Comparison of ENCODE assay signal across 25 cellular contexts in genomic region chr1:10771789-10772188, GRCh38. TPM values are rescaled to one million over a fixed set of nuclear protein-coding genes. Genes with fewer than 3 reads are reported as not detected.
DNase-seq lines count a peak whose midpoint lies in the region; ATAC-seq, FAIRE-seq and TF ChIP-seq lines count a peak whose summit lies in the region.
"Had no signal": no experiment of that assay in that cellular context is flagged by ENCODE, and none has a peak within 500 bp of the region (broad histone marks: within the 10 kb centered on the region; RNA-seq: fewer than 3 reads in every experiment).

No MANE protein-coding gene starts in this region.

- H3K27me3 ChIP-seq in foreskin keratinocyte = peaks cover 18% of the 10 kb centered on the region
- H3K27me3 ChIP-seq: colonic mucosa, heart right ventricle had no signal

- H3K27ac ChIP-seq in foreskin keratinocyte = no peak overlapping the region
- H3K27ac ChIP-seq: A549, colonic mucosa, heart right ventricle, SK-N-MC had no signal

- TF ChIP-seq CTCF in foreskin keratinocyte (conservative IDR thresholded peaks at IDR 0.05) = no peak

- no peak for FAIRE-seq in GM12891 (lab: Jason Lieb, UNC)
- FAIRE-seq: A549 had no signal

- ATAC-seq in foreskin keratinocyte = peak; percentile 11
- ATAC-seq in GM19455 (IDR thresholded peaks at IDR 0.05; ENCODE audit: unreplicated experiment) = no peak
- ATAC-seq: A549; activated CD8-positive, alpha-beta T cell treated with anti-CD3 and anti-CD28 coated beads for 36 hours; heart right ventricle had no signal

- DNase-seq in NCI-H748 (lab: John Stamatoyannopoulos, UW; ENCODE audit: unreplicated experiment) (peak; percentile 7), NCI-H748 treated with DMSO at 0.1 percent for 48 hours (lab: John Stamatoyannopoulos, UW) (no peak), NCI-H2107 treated with DMSO at 0.1 percent for 48 hours (lab: John Stamatoyannopoulos, UW; ENCODE audit: unreplicated experiment) (peak; percentile 62), foreskin keratinocyte (no peak), putamen (ENCODE audit: low spot score) (peak; percentile 16), GM12891 (ENCODE audit: insufficient read length, low spot score) (no peak), NCI-H2227 (lab: John Stamatoyannopoulos, UW; ENCODE audit: unreplicated experiment) (no peak)
- DNase-seq: activated CD4-positive, alpha-beta T cell treated with anti-CD3 and anti-CD28 coated beads for 1 hour; activated CD8-positive, alpha-beta T cell treated with anti-CD3 and anti-CD28 coated beads for 36 hours; AML-193; amygdala; CD4-positive, alpha-beta T cell; colonic mucosa; effector CD8-positive, alpha-beta T cell; heart right ventricle; mesenchymal stem cell; naive B cell; NCI-H2081; NCI-H524 treated with DMSO at 0.1 percent for 48 hours; retina; RPMI8226; stimulated activated CD4-positive, alpha-beta T cell treated with anti-CD3 and anti-CD28 coated beads, Interleukin-2, amount 100 ng/mL, for 24 hours had no signal

- TF ChIP-seq POLR2A in GM12891 (IDR thresholded peaks at IDR 0.05; ENCODE audit: low read depth, low read length) = no peak

- peaks cover 8% of the 10 kb centered on the region for H3K4me1 ChIP-seq in foreskin keratinocyte
- H3K4me1 ChIP-seq: A549 had no signal

TF ChIP-seq in GM12891, 5 proteins besides CTCF, POLR2A, EP300 and RAD21:
- TF ChIP-seq POLR2AphosphoS5 (IDR thresholded peaks at IDR 0.05; ENCODE audit: low read depth, low read length) (no peak), TAF1 (IDR thresholded peaks at IDR 0.05; ENCODE audit: low read depth, low read length) (no peak), SPI1 (IDR thresholded peaks at IDR 0.05; ENCODE audit: low read depth, low read length) (no peak), PAX5 (IDR thresholded peaks at IDR 0.05; ENCODE audit: insufficient read depth, low read length, severe bottlenecking) (no peak)

RNA-seq across cellular contexts. Expression of gene CASZ1, which starts 24.7 kb away (rescaled TPM):
- 4.7 and 6.8 TPM in 2 replicates for total RNA-seq in foreskin keratinocyte
- 2.7 and 3.5 TPM in 2 replicates for polyA plus RNA-seq in foreskin keratinocyte
- 1.3 TPM for polyA plus RNA-seq in GM12891 (2012; ENCODE audit: low read depth, missing spikeins)

Comparison
In these comparisons a context has a peak if more than half of its experiments do, and no peak if none do; other contexts are left out.
1. DNase-seq: peak in NCI-H748 (single experiment), NCI-H2107 treated with DMSO at 0.1 percent for 48 hours (single experiment) and putamen (single experiment); none in NCI-H748 treated with DMSO at 0.1 percent for 48 hours (single experiment), foreskin keratinocyte (0 of 2), GM12891 (single experiment) and NCI-H2227 (single experiment).